ENCODE assay signal across 9 cellular contexts in the genomic region with DNA sequence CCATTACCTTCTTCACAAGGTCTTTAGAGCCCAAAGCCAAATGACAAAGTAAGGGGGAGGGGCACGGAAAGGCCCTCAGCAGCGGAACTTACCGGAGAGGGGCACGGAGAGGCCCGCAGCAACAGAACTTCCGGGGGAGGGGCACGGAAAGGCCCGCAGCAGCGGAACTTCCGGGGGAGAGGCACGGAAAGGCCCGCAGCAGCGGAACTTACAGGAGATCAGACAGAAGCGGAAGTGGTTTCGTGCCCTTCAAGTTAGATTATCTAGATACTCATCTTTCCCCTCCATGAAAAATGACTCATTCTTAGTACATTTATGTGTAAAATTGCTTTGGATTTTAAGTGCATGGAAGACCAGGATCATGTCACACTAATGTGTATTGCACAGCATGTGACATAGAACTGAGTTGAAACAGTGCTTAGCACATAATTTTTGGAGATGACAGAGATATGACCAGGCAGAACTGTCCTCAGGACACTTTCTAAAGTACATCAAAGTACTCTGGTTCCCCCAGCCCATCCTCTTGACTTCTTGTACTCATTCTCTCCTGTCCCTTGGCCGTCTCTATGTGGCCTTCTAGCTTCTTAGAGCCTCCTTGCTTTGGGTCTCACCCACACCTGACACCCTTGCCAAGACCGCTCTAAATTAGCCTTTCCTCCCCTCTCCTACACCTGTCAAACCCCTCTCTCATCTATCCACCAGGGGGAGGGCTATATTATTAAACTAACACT. TPM values are rescaled to one million over a fixed set of nuclear protein-coding genes. Genes with fewer than 3 reads are reported as not detected.
A peak's percentile ranks its signal among the peaks of the same experiment; 100 is the strongest.
DNase-seq lines count a peak whose midpoint lies in the region; ATAC-seq and TF ChIP-seq lines count a peak whose summit lies in the region.
"Had no signal": no experiment of that assay in that cellular context is flagged by ENCODE, and none has a peak within 500 bp of the region (broad histone marks: within the 10 kb centered on the region; RNA-seq: fewer than 3 reads in every experiment).

No MANE protein-coding gene starts in this region.

- no peaks in the 10 kb centered on the region for H4K20me1 ChIP-seq in HCT116 (ENCODE audit: insufficient read depth)

- intact Hi-C loops in HCT116 (cut with micrococcal nuclease), result loop anchor here (1.0 kb wide), 1 partner anchor 32 kb away; no protein-coding TSS in a partner anchor

- no peak overlapping the region; the same call in 1 of the 2 replicates for H3K4me2 ChIP-seq in HCT116 (ENCODE audit: low read length)

- H3K4me3 ChIP-seq in HCT116 (replicated peaks in 1 of 2; ENCODE audit: low read depth in 1 of 2, low read length in 2 of 2) (no peak overlapping the region), foreskin fibroblast (ENCODE audit: low read depth in 1 of 2, low read length in 2 of 2) (peak overlapping the region; percentile 22 to 29)

- H3K27ac Mint-ChIP-seq in activated CD4-positive, alpha-beta memory T cell treated with anti-CD3 and anti-CD28 coated beads, Interleukin-2, amount 10 ng/mL, durations not matched to agents 7 days and 5 days, result peak overlapping the region; percentile 83
- H3K27ac Mint-ChIP-seq in type B pancreatic cell, result no peak overlapping the region
- H3K27ac Mint-ChIP-seq: dendritic cell treated with granulocyte-macrophage colony-stimulating factor and Interleukin-4, amounts not matched to agents 40 ng/mL and 50 ng/mL, for 4 days had no signal

- H3K27ac ChIP-seq in HCT116 (ENCODE audit: low read depth, low read length), result no peak overlapping the region

- H3K4me1 ChIP-seq in HCT116 (ENCODE audit: control insufficient read depth in 1 of 2, insufficient read depth in 2 of 2, low read length in 2 of 2), result no peaks in the 10 kb centered on the region

- no peaks in the 10 kb centered on the region for H3K9me3 Mint-ChIP-seq in activated CD4-positive, alpha-beta memory T cell treated with anti-CD3 and anti-CD28 coated beads, Interleukin-2, amount 10 ng/mL, durations not matched to agents 7 days and 5 days
- peaks cover 4% of the 10 kb centered on the region for H3K9me3 Mint-ChIP-seq in type B pancreatic cell

- TF ChIP-seq RAD21 in HCT116 (IDR thresholded peaks at IDR 0.05; ENCODE audit: low read depth), result no peak

- RAD21 ChIA-PET in HCT116 (lab: Charles Lee; ENCODE audit: low non-redundant PET in 1 of 2, low total read pairs in 2 of 2, uncharacterized antibody in 2 of 2, unreplicated experiment in 2 of 2), result no interaction called here

- H3K27me3 Mint-ChIP-seq in activated CD4-positive, alpha-beta memory T cell treated with anti-CD3 and anti-CD28 coated beads, Interleukin-2, amount 10 ng/mL, durations not matched to agents 7 days and 5 days, result peaks cover 10% of the 10 kb centered on the region
- H3K27me3 Mint-ChIP-seq in type B pancreatic cell, result no peaks in the 10 kb centered on the region

- no peaks in the 10 kb centered on the region for H3K79me2 ChIP-seq in HCT116 (ENCODE audit: insufficient read depth, low read length)

- peak overlapping the region; percentile 65 for H3K4me3 Mint-ChIP-seq in activated CD4-positive, alpha-beta memory T cell treated with anti-CD3 and anti-CD28 coated beads, Interleukin-2, amount 10 ng/mL, durations not matched to agents 7 days and 5 days
- H3K4me3 Mint-ChIP-seq in type B pancreatic cell, result no peak overlapping the region
- H3K4me3 Mint-ChIP-seq: dendritic cell treated with granulocyte-macrophage colony-stimulating factor and Interleukin-4, amounts not matched to agents 40 ng/mL and 50 ng/mL, for 4 days had no signal

- H3K36me3 ChIP-seq in HCT116 (ENCODE audit: control insufficient read depth in 1 of 2, insufficient read depth in 2 of 2, low read length in 2 of 2), result no peaks in the 10 kb centered on the region

- H3K9me2 ChIP-seq in HCT116 (ENCODE audit: insufficient read depth), result no peaks in the 10 kb centered on the region

- H3K27me3 ChIP-seq in HCT116 (ENCODE audit: insufficient read depth, low read length), result no peaks in the 10 kb centered on the region

- TF ChIP-seq POLR2A in HCT116 (IDR thresholded peaks at IDR 0.05; ENCODE audit: borderline replicate concordance, extremely low read depth, insufficient read depth, insufficient read length), result peak; percentile 27

- POLR2A ChIA-PET in HCT116 (lab: Charles Lee), result no interaction called here
- POLR2A ChIA-PET in activated CD4-positive, alpha-beta memory T cell treated with anti-CD3 and anti-CD28 coated beads, Interleukin-2, amount 10 ng/mL, durations not matched to agents 7 days and 5 days (lab: Charles Lee), result interaction anchor here (0.7 to 1.1 kb wide), 2 partner anchors 46 kb away, joined by 3 read pairs; no protein-coding TSS in a partner anchor

- H3K9me3 ChIP-seq in HCT116 (ENCODE audit: control insufficient read depth in 1 of 2, insufficient read depth in 1 of 2, low read depth in 1 of 2, low read length in 2 of 2), result no peaks in the 10 kb centered on the region

- BruUV-seq in HCT116 (replicated peaks; lab: Mats Ljungman, UMichigan), result no TSS peak

- H3K9ac ChIP-seq in HCT116 (ENCODE audit: low read length), result no peak overlapping the region

- no peak; a peak in 1 of 6 replicates for TF ChIP-seq CTCF in HCT116 (IDR thresholded peaks at IDR 0.05 in 2 of 3, conservative IDR thresholded peaks at IDR 0.05 in 1 of 3; ENCODE audit: borderline replicate concordance in 1 of 3, insufficient read depth in 1 of 3, low read depth in 2 of 3, low read length in 2 of 3)
- TF ChIP-seq CTCF in foreskin fibroblast (IDR thresholded peaks at IDR 0.05; ENCODE audit: low read depth, low read length), result no peak
- TF ChIP-seq CTCF in type B pancreatic cell (conservative IDR thresholded peaks at IDR 0.05), result no peak

- peaks cover 23% of the 10 kb centered on the region for H3K4me1 Mint-ChIP-seq in activated CD4-positive, alpha-beta memory T cell treated with anti-CD3 and anti-CD28 coated beads, Interleukin-2, amount 10 ng/mL, durations not matched to agents 7 days and 5 days
- H3K4me1 Mint-ChIP-seq in type B pancreatic cell (ENCODE audit: unreplicated experiment), result no peaks in the 10 kb centered on the region

- DNase-seq in HCT116 (ENCODE audit: low read depth, low spot score), result no peak
- peak; percentile 75 for DNase-seq in NAMALWA (ENCODE audit: low spot score)
- peak; percentile 83 for DNase-seq in activated CD4-positive, alpha-beta memory T cell treated with anti-CD3 and anti-CD28 coated beads, Interleukin-2, amount 10 ng/mL, durations not matched to agents 7 days and 5 days
- peak; percentile 24 to 52 for DNase-seq in foreskin fibroblast
- peak; percentile 47 to 65 (median 55) for DNase-seq in stimulated activated CD4-positive, alpha-beta T cell treated with anti-CD3 and anti-CD28 coated beads, TNF-alpha, amount 100 ng/mL, for 4 hours (ENCODE audit: low read depth in 3 of 3)
- no peak for DNase-seq in kidney glomerular epithelial cell (lab: John Stamatoyannopoulos, UW)
- DNase-seq in type B pancreatic cell (ENCODE audit: extremely low spot score, unreplicated experiment), result no peak

- peaks cover 3% of the 10 kb centered on the region for H3K36me3 Mint-ChIP-seq in activated CD4-positive, alpha-beta memory T cell treated with anti-CD3 and anti-CD28 coated beads, Interleukin-2, amount 10 ng/mL, durations not matched to agents 7 days and 5 days (ENCODE audit: low read depth)
- no peaks in the 10 kb centered on the region for H3K36me3 Mint-ChIP-seq in type B pancreatic cell

- H2AFZ ChIP-seq in HCT116 (ENCODE audit: low read depth, low read length, poor library complexity, severe bottlenecking), result no peak overlapping the region

- CTCF ChIA-PET in HCT116 (lab: Charles Lee), result interaction anchor here (0.9 to 1.6 kb wide), 8 partner anchors 7 to 498 kb away, joined by 3 to 8 read pairs (median 4); no protein-coding TSS in a partner anchor
- CTCF ChIA-PET in activated CD4-positive, alpha-beta memory T cell treated with anti-CD3 and anti-CD28 coated beads, Interleukin-2, amount 10 ng/mL, durations not matched to agents 7 days and 5 days (lab: Charles Lee), result interaction anchor here (0.7 to 1.6 kb wide), 4 partner anchors 22 to 433 kb away, joined by 3 to 6 read pairs (median 3); no protein-coding TSS in a partner anchor

- ATAC-seq in GM18499 (IDR thresholded peaks at IDR 0.05; ENCODE audit: insufficient read depth, unreplicated experiment) (peak; percentile 55), HCT116 (peak; percentile 90)

TF ChIP-seq in HCT116, 20 proteins besides CTCF, POLR2A, EP300 and RAD21:
- TF ChIP-seq EZH2phosphoT487 (IDR thresholded peaks at IDR 0.05; ENCODE audit: borderline replicate concordance) (no peak), TCF7L2 (IDR thresholded peaks at IDR 0.05; ENCODE audit: borderline replicate concordance, extremely low read depth, insufficient read depth, insufficient read length) (peak; percentile 22)
TF ChIP-seq in HCT116: peak in this region for 1.

RNA-seq across cellular contexts. Expression of gene TPTE2, which starts 25.7 kb away (rescaled TPM):
- total RNA-seq in HCT116 (2021; ENCODE audit: unreplicated experiment) (not detected), type B pancreatic cell (ENCODE audit: low replicate concordance) (not detected in 2 replicates)
- polyA plus RNA-seq in HCT116 (2012), result not detected in 2 replicates
- under 1 TPM; 0.18 to 0.30 TPM for total RNA-seq in activated CD4-positive, alpha-beta memory T cell treated with anti-CD3 and anti-CD28 coated beads, Interleukin-2, amount 10 ng/mL, durations not matched to agents 7 days and 5 days

RNA-seq across cellular contexts. Expression of gene MPHOSPH8, which starts 46.4 kb away (rescaled TPM):
- total RNA-seq in HCT116 (2021; ENCODE audit: unreplicated experiment), result 21.5 TPM
- 9.8 and 13.2 TPM in 2 replicates for polyA plus RNA-seq in HCT116 (2012)
- total RNA-seq in activated CD4-positive, alpha-beta memory T cell treated with anti-CD3 and anti-CD28 coated beads, Interleukin-2, amount 10 ng/mL, durations not matched to agents 7 days and 5 days, result 10 to 100 TPM; 44.4 to 47.2 TPM
- 30.5 and 32.8 TPM in 2 replicates for total RNA-seq in type B pancreatic cell (ENCODE audit: low replicate concordance)

Comparison
In these comparisons a context has a peak if more than half of its experiments do, and no peak if none do; other contexts are left out.
1. DNase-seq: peak in NAMALWA (single experiment), activated CD4-positive, alpha-beta memory T cell treated with anti-CD3 and anti-CD28 coated beads, Interleukin-2, amount 10 ng/mL, durations not matched to agents 7 days and 5 days (single experiment), foreskin fibroblast (2 of 2) and stimulated activated CD4-positive, alpha-beta T cell treated with anti-CD3 and anti-CD28 coated beads, TNF-alpha, amount 100 ng/mL, for 4 hours (3 of 3); none in HCT116 (single experiment), kidney glomerular epithelial cell (single experiment) and type B pancreatic cell (single experiment).
2. H3K4me3 ChIP-seq: peak in foreskin fibroblast (2 of 2); none in HCT116 (0 of 2).